Comparison of ENCODE assay signal across 10 cellular contexts in genomic region chr4:1199556-1200331, GRCh38. TPM values are rescaled to one million over a fixed set of nuclear protein-coding genes. Genes with fewer than 3 reads are reported as not detected.
DNase-seq lines count a peak whose midpoint lies in the region; ATAC-seq and TF ChIP-seq lines count a peak whose summit lies in the region.
"Had no signal": no experiment of that assay in that cellular context is flagged by ENCODE, and none has a peak within 500 bp of the region (broad histone marks: within the 10 kb centered on the region; RNA-seq: fewer than 3 reads in every experiment).

No MANE protein-coding gene starts in this region.

- no peaks in the 10 kb centered on the region for H3K9me3 ChIP-seq in muscle layer of duodenum (ENCODE audit: control insufficient read depth in 1 of 2, low read length in 2 of 2)

- peak overlapping the region; percentile 37 to 39 for H3K4me3 ChIP-seq in muscle layer of duodenum (ENCODE audit: low read depth in 1 of 2, low read length in 2 of 2)

- peaks cover 62% of the 10 kb centered on the region for H3K4me1 Mint-ChIP-seq in central memory CD8-positive, alpha-beta T cell
- H3K4me1 Mint-ChIP-seq in CD14-positive monocyte = peaks cover 31% of the 10 kb centered on the region

- H3K4me3 Mint-ChIP-seq in central memory CD8-positive, alpha-beta T cell = peak overlapping the region; percentile 93
- H3K4me3 Mint-ChIP-seq in CD14-positive monocyte = no peak overlapping the region
- H3K4me3 Mint-ChIP-seq: type B pancreatic cell had no signal

- no peaks in the 10 kb centered on the region for H3K27me3 Mint-ChIP-seq in central memory CD8-positive, alpha-beta T cell
- peaks cover 0 to 8% (median 3%) of the 10 kb centered on the region in 3 donors for H3K27me3 Mint-ChIP-seq in CD14-positive monocyte (ENCODE audit: low read depth in 3 of 3)

- no peak for TF ChIP-seq CTCF in CD14-positive monocyte (IDR thresholded peaks at IDR 0.05)

- H3K36me3 ChIP-seq in muscle layer of duodenum (ENCODE audit: control insufficient read depth in 1 of 2, insufficient read depth in 2 of 2, low read length in 2 of 2) = no peaks in the 10 kb centered on the region

- H3K27ac Mint-ChIP-seq in central memory CD8-positive, alpha-beta T cell (ENCODE audit: low read depth) = peak overlapping the region; percentile 51
- peak overlapping the region in 2 of 7 donors; percentile 37 to 50 for H3K27ac Mint-ChIP-seq in CD14-positive monocyte
- H3K27ac Mint-ChIP-seq: type B pancreatic cell had no signal

- peak; percentile 26 for DNase-seq in Right ventricle myocardium superior
- no peak for DNase-seq in left ventricle myocardium superior
- peak in 1 of 2 donors; percentile 12 for DNase-seq in central memory CD8-positive, alpha-beta T cell (ENCODE audit: low spot score in 2 of 2)
- DNase-seq in globus pallidus (ENCODE audit: low spot score) = no peak
- no peak for DNase-seq in NCI-H526 treated with DMSO at 0.1 percent for 48 hours (lab: John Stamatoyannopoulos, UW)
- no peak for DNase-seq in CD14-positive monocyte (ENCODE audit: low spot score)

- ATAC-seq in Right ventricle myocardium superior (ENCODE audit: poor library complexity) (no peak), left ventricle myocardium superior (no peak), GM21576 (IDR thresholded peaks at IDR 0.05; ENCODE audit: unreplicated experiment) (no peak)
- ATAC-seq in central memory CD8-positive, alpha-beta T cell (replicated peaks; ENCODE audit: extremely low read depth, poor library complexity, severe bottlenecking) = no peak

- no peaks in the 10 kb centered on the region for H3K27me3 ChIP-seq in muscle layer of duodenum (ENCODE audit: low read depth, low read length)

- no peaks in the 10 kb centered on the region for H3K9me3 Mint-ChIP-seq in central memory CD8-positive, alpha-beta T cell
- no peaks in the 10 kb centered on the region for H3K9me3 Mint-ChIP-seq in CD14-positive monocyte
- H3K9me3 Mint-ChIP-seq: type B pancreatic cell had no signal

- H3K4me1 ChIP-seq in muscle layer of duodenum (ENCODE audit: control insufficient read depth in 1 of 2, insufficient read depth in 2 of 2, low read length in 2 of 2) = peaks cover 0 to 30% of the 10 kb centered on the region in 2 donors

- peaks cover 48% of the 10 kb centered on the region for H3K36me3 Mint-ChIP-seq in central memory CD8-positive, alpha-beta T cell (ENCODE audit: insufficient read depth)
- peaks cover 2% of the 10 kb centered on the region in 2 donors for H3K36me3 Mint-ChIP-seq in CD14-positive monocyte
- H3K36me3 Mint-ChIP-seq: type B pancreatic cell had no signal

- intact Hi-C loops in Right ventricle myocardium superior (cut with DNase I) = no loop called here
- intact Hi-C loops in left ventricle myocardium superior (cut with micrococcal nuclease) = no loop called here
- intact Hi-C loops in CD14-positive monocyte (cut with micrococcal nuclease) = loop anchor here in 1 of 2 donors (5.0 kb wide), 2 partner anchors 32 to 67 kb away; no protein-coding TSS in a partner anchor

- no peak overlapping the region for H3K27ac ChIP-seq in muscle layer of duodenum (ENCODE audit: low read length)
- H3K27ac ChIP-seq: C4-2B had no signal

RNA-seq across cellular contexts. Expression of gene SPON2, which starts 27.4 kb away (rescaled TPM):
- total RNA-seq in Right ventricle myocardium superior (15.6 TPM), left ventricle myocardium superior (22.8 TPM)
- polyA plus RNA-seq in CD14-positive monocyte = under 1 TPM; 0.74 to 0.90 TPM

RNA-seq across cellular contexts. Expression of gene CTBP1, which starts 49.2 kb away (rescaled TPM):
- total RNA-seq in Right ventricle myocardium superior (133 TPM), left ventricle myocardium superior (133 TPM)
- polyA plus RNA-seq in CD14-positive monocyte = 10 to 100 TPM; 21.3 to 42.1 TPM
